Comparison of ENCODE assay signal across 28 cellular contexts in the genomic region with DNA sequence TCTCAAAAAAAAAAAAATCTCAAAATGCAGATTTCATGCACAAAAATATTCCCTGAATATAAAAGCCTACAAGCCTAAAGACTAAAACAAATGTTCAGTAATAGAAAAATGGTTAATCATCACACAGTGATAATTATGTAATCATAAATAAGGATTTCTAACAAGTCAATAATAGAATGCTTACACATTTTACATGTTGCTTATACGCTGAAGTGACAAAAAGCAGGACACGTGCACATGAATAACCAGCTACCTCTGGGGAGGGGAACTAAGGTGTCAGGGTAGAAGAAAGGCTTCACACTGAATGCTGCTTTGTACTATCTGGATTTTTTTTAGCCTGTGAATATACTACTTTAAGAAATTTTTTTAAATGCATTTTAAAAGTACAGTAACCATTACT.
"Had no signal": no experiment of that assay in that cellular context is flagged by ENCODE, and none has a peak within 500 bp of the region (broad histone marks: within the 10 kb centered on the region; RNA-seq: fewer than 3 reads in every experiment).

No MANE protein-coding gene starts in this region.

- H3K27me3 ChIP-seq: stomach, suprapubic skin, testis, thyroid gland, tibial artery, tibial nerve, transverse colon, upper lobe of left lung, upper lobe of right lung, uterus, vagina had no signal

- H3K4me1 Mint-ChIP-seq: stimulated activated effector memory CD8-positive, alpha-beta T cell treated with anti-CD3 and anti-CD28 coated beads, Interleukin-12 subunit alpha, Interleukin-12 subunit beta, amount 100 ng/mL, for 72 hours; stimulated activated memory B cell treated with anti-CD40 and anti-IgM and Interleukin-4, amounts not matched to agents 10 μg/mL and 1 μg/mL and 100 μg/mL, for 72 hours; stimulated activated naive B cell treated with anti-CD40 and anti-IgM and Interleukin-4, amounts not matched to agents 10 μg/mL and 1 μg/mL and 100 μg/mL, for 72 hours had no signal

- FAIRE-seq: urothelium cell line had no signal

- H3K4me3 Mint-ChIP-seq: stimulated activated effector memory CD8-positive, alpha-beta T cell treated with anti-CD3 and anti-CD28 coated beads, Interleukin-12 subunit alpha, Interleukin-12 subunit beta, amount 100 ng/mL, for 72 hours; stimulated activated memory B cell treated with anti-CD40 and anti-IgM and Interleukin-4, amounts not matched to agents 10 μg/mL and 1 μg/mL and 100 μg/mL, for 72 hours; stimulated activated naive B cell treated with anti-CD40 and anti-IgM and Interleukin-4, amounts not matched to agents 10 μg/mL and 1 μg/mL and 100 μg/mL, for 72 hours; stimulated activated naive CD8-positive, alpha-beta T cell treated with anti-CD3 and anti-CD28 coated beads, Interleukin-15, Interleukin-2, amounts not matched to agents 100 ng/mL and 50 ng/mL, for 24 hours; type B pancreatic cell had no signal

- H3K4me3 ChIP-seq: stomach, suprapubic skin, testis, thoracic aorta, thyroid gland, tibial artery, tibial nerve, transverse colon, upper lobe of left lung, upper lobe of right lung, uterus, vagina had no signal

- H3K4me1 ChIP-seq: stomach, suprapubic skin, testis, thyroid gland, tibial artery, tibial nerve, transverse colon, upper lobe of left lung, upper lobe of right lung, uterus, vagina had no signal

- H3K27me3 Mint-ChIP-seq: stimulated activated memory B cell treated with anti-CD40 and anti-IgM and Interleukin-4, amounts not matched to agents 10 μg/mL and 1 μg/mL and 100 μg/mL, for 72 hours; stimulated activated naive B cell treated with anti-CD40 and anti-IgM and Interleukin-4, amounts not matched to agents 10 μg/mL and 1 μg/mL and 100 μg/mL, for 72 hours; stimulated activated naive CD8-positive, alpha-beta T cell treated with anti-CD3 and anti-CD28 coated beads, Interleukin-15, Interleukin-2, amounts not matched to agents 100 ng/mL and 50 ng/mL, for 24 hours; type B pancreatic cell had no signal

- H3K27ac Mint-ChIP-seq: stimulated activated effector memory CD8-positive, alpha-beta T cell treated with anti-CD3 and anti-CD28 coated beads, Interleukin-12 subunit alpha, Interleukin-12 subunit beta, amount 100 ng/mL, for 72 hours; stimulated activated memory B cell treated with anti-CD40 and anti-IgM and Interleukin-4, amounts not matched to agents 10 μg/mL and 1 μg/mL and 100 μg/mL, for 72 hours; stimulated activated naive B cell treated with anti-CD40 and anti-IgM and Interleukin-4, amounts not matched to agents 10 μg/mL and 1 μg/mL and 100 μg/mL, for 72 hours; stimulated activated naive CD8-positive, alpha-beta T cell treated with anti-CD3 and anti-CD28 coated beads, Interleukin-15, Interleukin-2, amounts not matched to agents 100 ng/mL and 50 ng/mL, for 24 hours; type B pancreatic cell had no signal

- H3K27ac ChIP-seq: stomach, suprapubic skin, testis, thoracic aorta, thyroid gland, tibial artery, tibial nerve, transverse colon, upper lobe of left lung, upper lobe of right lung, uterus, vagina had no signal

- H3K9me3 Mint-ChIP-seq: stimulated activated effector memory CD8-positive, alpha-beta T cell treated with anti-CD3 and anti-CD28 coated beads, Interleukin-12 subunit alpha, Interleukin-12 subunit beta, amount 100 ng/mL, for 72 hours; stimulated activated memory B cell treated with anti-CD40 and anti-IgM and Interleukin-4, amounts not matched to agents 10 μg/mL and 1 μg/mL and 100 μg/mL, for 72 hours; stimulated activated naive B cell treated with anti-CD40 and anti-IgM and Interleukin-4, amounts not matched to agents 10 μg/mL and 1 μg/mL and 100 μg/mL, for 72 hours; stimulated activated naive CD8-positive, alpha-beta T cell treated with anti-CD3 and anti-CD28 coated beads, Interleukin-15, Interleukin-2, amounts not matched to agents 100 ng/mL and 50 ng/mL, for 24 hours; type B pancreatic cell had no signal

- DNase-seq: stimulated activated CD4-positive, alpha-beta T cell treated with anti-CD3 and anti-CD28 coated beads, Interleukin-2, amount 100 ng/mL, for 48 hours; stimulated activated CD4-positive, alpha-beta T cell treated with anti-CD3 and anti-CD28 coated beads, Interleukin-4, amount 100 ng/mL, for 1 hour; stimulated activated CD4-positive, alpha-beta T cell treated with anti-CD3 and anti-CD28 coated beads, Interleukin-4, amount 100 ng/mL, for 24 hours; stimulated activated CD4-positive, alpha-beta T cell treated with anti-CD3 and anti-CD28 coated beads, Interleukin-4, amount 100 ng/mL, for 4 hours; stimulated activated CD8-positive, alpha-beta memory T cell treated with anti-CD3 and anti-CD28 coated beads, Interleukin-4, amount 100 ng/mL, for 48 hours; stimulated activated naive B cell treated with anti-CD40 and anti-IgM and Interleukin-4, amounts not matched to agents 10 μg/mL and 1 μg/mL and 100 μg/mL, for 72 hours; stimulated activated naive CD4-positive, alpha-beta T cell; stimulated activated naive CD4-positive, alpha-beta T cell treated with Interleukin-2 at 50 U/mL for 16 hours; stimulated activated naive CD8-positive, alpha-beta T cell treated with anti-CD3 and anti-CD28 coated beads, Interleukin-15, Interleukin-2, amounts not matched to agents 100 U/mL and 50 U/mL, for 24 hours; stomach; substantia nigra; testis; thyroid gland; tibial artery; transverse colon; trophoblast cell; upper lobe of left lung; upper lobe of right lung; uterus had no signal

- H3K9me3 ChIP-seq: stomach, suprapubic skin, testis, thoracic aorta, thyroid gland, tibial artery, tibial nerve, transverse colon, upper lobe of left lung, upper lobe of right lung, uterus, vagina had no signal

- ATAC-seq: stimulated activated effector memory CD8-positive, alpha-beta T cell treated with anti-CD3 and anti-CD28 coated beads, Interleukin-12 subunit alpha, Interleukin-12 subunit beta, amount 100 ng/mL, for 72 hours; stimulated activated memory B cell treated with anti-CD40 and anti-IgM and Interleukin-4, amounts not matched to agents 10 μg/mL and 1 μg/mL and 100 μg/mL, for 72 hours; stimulated activated naive B cell treated with anti-CD40 and anti-IgM and Interleukin-4, amounts not matched to agents 10 μg/mL and 1 μg/mL and 100 μg/mL, for 72 hours; stimulated activated naive CD8-positive, alpha-beta T cell treated with anti-CD3 and anti-CD28 coated beads, Interleukin-15, Interleukin-2, amounts not matched to agents 100 U/mL and 50 U/mL, for 24 hours; upper lobe of right lung had no signal
